In the genomic region with DNA sequence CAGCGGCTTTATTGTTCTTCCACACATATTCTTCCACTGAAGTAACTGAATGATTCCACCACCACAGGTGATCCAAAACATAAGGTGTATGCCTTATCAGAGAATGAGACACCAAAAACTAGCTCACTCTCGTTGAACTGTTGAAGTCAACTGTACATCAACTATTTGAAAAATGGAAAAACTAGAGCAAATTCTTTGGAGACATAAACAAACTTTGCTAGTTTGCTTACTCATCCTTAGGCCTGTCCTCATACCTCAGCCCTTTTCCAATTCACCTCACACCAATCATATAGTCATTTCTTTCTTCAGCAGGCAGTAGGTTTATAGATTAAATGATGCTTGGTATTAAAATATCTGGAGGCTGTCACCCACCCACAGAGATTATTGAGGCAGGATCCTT, we compare ENCODE assay signal across 25 cellular contexts.
"Had no signal": no experiment of that assay in that cellular context is flagged by ENCODE, and none has a peak within 500 bp of the region (broad histone marks: within the 10 kb centered on the region; RNA-seq: fewer than 3 reads in every experiment).

No MANE protein-coding gene starts in this region.

- H3K4me3 Mint-ChIP-seq: activated CD4-positive, alpha-beta T cell treated with anti-CD3 and anti-CD28 coated beads for 36 hours; activated CD8-positive, alpha-beta T cell treated with anti-CD3 and anti-CD28 coated beads, Interleukin-2, amount 10 ng/mL, durations not matched to agents 7 days and 5 days; activated naive CD4-positive, alpha-beta T cell treated with anti-CD3 and anti-CD28 coated beads for 36 hours; activated naive CD8-positive, alpha-beta T cell treated with anti-CD3 and anti-CD28 coated beads for 36 hours; activated T-helper 1 cell treated with anti-CD3 and anti-CD28 coated beads, Interleukin-12 subunit alpha, Interleukin-12 subunit beta, Interleukin-2, Interleukin-4 antibody, amounts not matched to agents 30 ng/mL and 10 ng/mL and 1 ng/mL, durations not matched to agents 14 hours and 24 hours and 36 hours; endodermal cell; natural killer cell; neural progenitor cell had no signal

- H3K27ac Mint-ChIP-seq: activated CD4-positive, alpha-beta T cell treated with anti-CD3 and anti-CD28 coated beads for 36 hours; activated CD8-positive, alpha-beta T cell treated with anti-CD3 and anti-CD28 coated beads, Interleukin-2, amount 10 ng/mL, durations not matched to agents 7 days and 5 days; activated naive CD4-positive, alpha-beta T cell treated with anti-CD3 and anti-CD28 coated beads for 36 hours; activated naive CD8-positive, alpha-beta T cell treated with anti-CD3 and anti-CD28 coated beads for 36 hours; activated T-helper 1 cell treated with anti-CD3 and anti-CD28 coated beads, Interleukin-12 subunit alpha, Interleukin-12 subunit beta, Interleukin-2, Interleukin-4 antibody, amounts not matched to agents 30 ng/mL and 10 ng/mL and 1 ng/mL, durations not matched to agents 14 hours and 24 hours and 36 hours; endodermal cell; natural killer cell; neural progenitor cell had no signal

- ATAC-seq: activated CD4-positive, alpha-beta T cell treated with anti-CD3 and anti-CD28 coated beads for 36 hours; activated CD8-positive, alpha-beta T cell treated with anti-CD3 and anti-CD28 coated beads, Interleukin-2, amount 10 ng/mL, durations not matched to agents 7 days and 5 days; esophagus mucosa; heart right ventricle; left lung; lower lobe of right lung; natural killer cell had no signal

- H3K36me3 Mint-ChIP-seq: activated naive CD8-positive, alpha-beta T cell treated with anti-CD3 and anti-CD28 coated beads for 36 hours; natural killer cell; neural progenitor cell had no signal

- H3K9ac ChIP-seq: neural progenitor cell, parathyroid adenoma had no signal

- H3K9me3 ChIP-seq: heart right ventricle, left lung, lower lobe of right lung, right atrium auricular region, suprapubic skin, tibial artery had no signal

- H3K27ac ChIP-seq: heart right ventricle, left lung, lower lobe of right lung, neural progenitor cell, parathyroid adenoma, right atrium auricular region, suprapubic skin, tibial artery had no signal

- DNase-seq: activated CD4-positive, alpha-beta T cell treated with anti-CD3 and anti-CD28 coated beads for 36 hours; activated CD4-positive, CD25-positive, alpha-beta regulatory T cell; activated CD8-positive, alpha-beta T cell treated with anti-CD3 and anti-CD28 coated beads, Interleukin-2, amount 10 ng/mL, durations not matched to agents 7 days and 5 days; activated effector memory CD4-positive, alpha-beta T cell treated with anti-CD3 and anti-CD28 coated beads, Interleukin-2, amount 50 U/mL, for 16 hours; activated naive CD4-positive, alpha-beta T cell treated with anti-CD3 and anti-CD28 coated beads for 36 hours; activated naive CD8-positive, alpha-beta T cell treated with anti-CD3 and anti-CD28 coated beads for 36 hours; amniotic stem cell; caudate nucleus; endodermal cell; foreskin fibroblast; heart right ventricle; kidney glomerular epithelial cell; left lung; lower lobe of right lung; mesendoderm; natural killer cell; occipital lobe; stimulated activated naive CD4-positive, alpha-beta T cell; tibial artery had no signal

- H3K4me2 ChIP-seq: neural progenitor cell had no signal

- H3K79me2 ChIP-seq: parathyroid adenoma had no signal

- H3K27me3 ChIP-seq: heart right ventricle, left lung, neural progenitor cell, right atrium auricular region, suprapubic skin, tibial artery had no signal

- H2AFZ ChIP-seq: neural progenitor cell, parathyroid adenoma had no signal

- H3K36me3 ChIP-seq: heart right ventricle, left lung, lower lobe of right lung, neural progenitor cell, right atrium auricular region, suprapubic skin, tibial artery had no signal

- H3K4me3 ChIP-seq: heart right ventricle, left lung, lower lobe of right lung, neural progenitor cell, right atrium auricular region, suprapubic skin, tibial artery had no signal

- H3K4me1 ChIP-seq: parathyroid adenoma had no signal

- H3K9me3 Mint-ChIP-seq: activated naive CD4-positive, alpha-beta T cell treated with anti-CD3 and anti-CD28 coated beads for 36 hours; activated naive CD8-positive, alpha-beta T cell treated with anti-CD3 and anti-CD28 coated beads for 36 hours; activated T-helper 1 cell treated with anti-CD3 and anti-CD28 coated beads, Interleukin-12 subunit alpha, Interleukin-12 subunit beta, Interleukin-2, Interleukin-4 antibody, amounts not matched to agents 30 ng/mL and 10 ng/mL and 1 ng/mL, durations not matched to agents 14 hours and 24 hours and 36 hours; endodermal cell; natural killer cell; neural progenitor cell had no signal
